In the genomic region with DNA sequence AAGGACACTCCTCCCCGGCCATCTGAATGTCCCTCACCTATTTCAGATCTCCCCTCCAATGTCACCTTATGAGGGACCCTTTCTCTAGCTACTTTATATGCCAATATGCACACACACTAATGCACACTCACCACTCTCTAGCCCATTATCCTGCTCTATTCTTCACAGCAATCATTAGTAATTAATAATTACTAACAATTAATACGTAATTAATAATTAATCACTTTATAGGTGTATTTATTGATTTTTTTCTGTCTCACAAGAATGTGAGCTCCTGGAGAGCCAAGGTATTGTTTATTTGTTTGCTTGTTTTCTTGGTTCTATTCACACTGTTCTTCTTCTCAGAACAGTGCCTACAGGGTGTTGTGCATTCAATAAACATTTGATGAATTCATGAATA, we compare ENCODE assay signal across 26 cellular contexts.
"Had no signal": no experiment of that assay in that cellular context is flagged by ENCODE, and none has a peak within 500 bp of the region (broad histone marks: within the 10 kb centered on the region; RNA-seq: fewer than 3 reads in every experiment).

No MANE protein-coding gene starts in this region.

- FAIRE-seq: pancreas, small intestine, urothelium cell line had no signal

- ATAC-seq: naive thymus-derived CD8-positive, alpha-beta T cell; natural killer cell treated with Interleukin-12 subunit alpha and Interleukin-12 subunit beta and Interleukin-15 and Interleukin-18, amount 100 ng/mL, for 72 hours; pancreas; psoas muscle; right cardiac atrium; right lobe of liver; stimulated activated effector memory CD8-positive, alpha-beta T cell treated with anti-CD3 and anti-CD28 coated beads, Interleukin-12 subunit alpha, Interleukin-12 subunit beta, amount 100 ng/mL, for 72 hours; stimulated activated naive B cell treated with anti-CD40 and anti-IgM and Interleukin-4, amounts not matched to agents 10 μg/mL and 1 μg/mL and 100 μg/mL, for 72 hours had no signal

- H3K9me3 ChIP-seq: neutrophil, pancreas, psoas muscle, right lobe of liver, sigmoid colon, spleen, stomach, thoracic aorta, thyroid gland, tibial nerve, upper lobe of left lung, vagina had no signal

- H3K27ac ChIP-seq: neutrophil, pancreas, psoas muscle, right lobe of liver, sigmoid colon, spleen, stomach, thoracic aorta, thyroid gland, tibial nerve, upper lobe of left lung, vagina had no signal

- H3K27me3 ChIP-seq: neutrophil, pancreas, right lobe of liver, sigmoid colon, spleen, stomach, thyroid gland, tibial nerve, upper lobe of left lung, vagina had no signal

- H3K36me3 ChIP-seq: neutrophil, pancreas, right lobe of liver, sigmoid colon, spleen, stomach, thoracic aorta, thyroid gland, tibial nerve, upper lobe of left lung, vagina had no signal

- H3K4me3 ChIP-seq: pancreas, psoas muscle, right lobe of liver, sigmoid colon, spleen, stomach, thoracic aorta, thyroid gland, tibial nerve, upper lobe of left lung, vagina had no signal

- H3K4me1 ChIP-seq: pancreas, psoas muscle, right lobe of liver, sigmoid colon, spleen, stomach, thyroid gland, tibial nerve, upper lobe of left lung, vagina had no signal

- DNase-seq: naive thymus-derived CD8-positive, alpha-beta T cell; nephron progenitor cell; nucleus accumbens; pancreas; psoas muscle; right cardiac atrium; right lobe of liver; sigmoid colon; small intestine; spleen; stimulated activated CD4-positive, alpha-beta T cell treated with anti-CD3 and anti-CD28 coated beads, Interleukin-12 subunit alpha, Interleukin-12 subunit beta, amount 100 ng/mL, for 4 hours; stimulated activated CD4-positive, alpha-beta T cell treated with anti-CD3 and anti-CD28 coated beads, Interleukin-1b, Interleukin-23, amount 100 ng/mL, for 48 hours; stimulated activated CD4-positive, alpha-beta T cell treated with anti-CD3 and anti-CD28 coated beads, Interleukin-4, amount 100 ng/mL, for 24 hours; stimulated activated naive B cell treated with anti-CD40 and anti-IgM and Interleukin-4, amounts not matched to agents 10 μg/mL and 1 μg/mL and 100 μg/mL, for 72 hours; stimulated activated naive CD4-positive, alpha-beta T cell treated with Interleukin-2 at 50 U/mL for 16 hours; stomach; thyroid gland; trophoblast cell; upper lobe of left lung had no signal
